In the genomic region with DNA sequence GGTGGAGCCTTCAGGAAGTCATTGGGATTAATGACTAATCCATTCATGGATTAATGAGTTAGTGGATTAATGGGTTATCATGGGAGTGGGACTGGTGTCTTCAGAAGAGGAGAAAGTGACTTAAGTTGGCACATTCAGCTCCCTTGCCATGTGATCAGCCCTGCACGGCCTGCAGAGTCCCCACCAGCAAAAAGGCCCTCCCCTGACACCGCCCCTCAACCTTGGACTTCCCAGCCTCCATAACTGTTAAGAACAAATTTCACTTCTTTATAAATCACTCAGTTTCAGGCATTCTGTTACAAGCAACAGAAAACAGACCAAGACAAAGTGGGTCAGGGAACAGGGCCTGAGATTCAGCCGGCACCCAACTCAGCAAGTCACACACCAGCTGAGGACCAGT, we compare ENCODE assay signal across 16 cellular contexts.
"Had no signal": no experiment of that assay in that cellular context is flagged by ENCODE, and none has a peak within 500 bp of the region (broad histone marks: within the 10 kb centered on the region; RNA-seq: fewer than 3 reads in every experiment).

No MANE protein-coding gene starts in this region.

- H3K27me3 Mint-ChIP-seq: activated naive CD8-positive, alpha-beta T cell treated with anti-CD3 and anti-CD28 coated beads for 36 hours had no signal

- DNase-seq: activated CD4-positive, alpha-beta T cell treated with anti-CD3 and anti-CD28 coated beads, Interleukin-2, amount 50 U/mL, for 1 hour; activated CD8-positive, alpha-beta memory T cell treated with anti-CD3 and anti-CD28 coated beads for 24 hours; activated naive CD8-positive, alpha-beta T cell treated with anti-CD3 and anti-CD28 coated beads for 36 hours; anterior cingulate cortex; mesenchymal stem cell; stimulated activated CD4-positive, alpha-beta T cell treated with anti-CD3 and anti-CD28 coated beads, Interleukin-2, amount 100 ng/mL, for 48 hours; stimulated activated naive CD4-positive, alpha-beta T cell had no signal

- H3K36me3 ChIP-seq: breast epithelium, tibial nerve, vagina had no signal

- H3K4me3 Mint-ChIP-seq: activated naive CD8-positive, alpha-beta T cell treated with anti-CD3 and anti-CD28 coated beads for 36 hours; activated T-helper 1 cell treated with anti-CD3 and anti-CD28 coated beads, Interleukin-12 subunit alpha, Interleukin-12 subunit beta, Interleukin-2, Interleukin-4 antibody, amounts not matched to agents 30 ng/mL and 10 ng/mL and 1 ng/mL, durations not matched to agents 14 hours and 24 hours and 36 hours; neural crest cell; T-helper 2 cell treated with Interferon-gamma antibody and Interleukin-4, amounts not matched to agents 5 μg/mL and 100 μg/mL, for 36 hours had no signal

- H3K27ac Mint-ChIP-seq: activated naive CD8-positive, alpha-beta T cell treated with anti-CD3 and anti-CD28 coated beads for 36 hours; activated T-helper 1 cell treated with anti-CD3 and anti-CD28 coated beads, Interleukin-12 subunit alpha, Interleukin-12 subunit beta, Interleukin-2, Interleukin-4 antibody, amounts not matched to agents 30 ng/mL and 10 ng/mL and 1 ng/mL, durations not matched to agents 14 hours and 24 hours and 36 hours; T-helper 2 cell treated with Interferon-gamma antibody and Interleukin-4, amounts not matched to agents 5 μg/mL and 100 μg/mL, for 36 hours had no signal

- H3K9me3 Mint-ChIP-seq: activated naive CD8-positive, alpha-beta T cell treated with anti-CD3 and anti-CD28 coated beads for 36 hours; activated T-helper 1 cell treated with anti-CD3 and anti-CD28 coated beads, Interleukin-12 subunit alpha, Interleukin-12 subunit beta, Interleukin-2, Interleukin-4 antibody, amounts not matched to agents 30 ng/mL and 10 ng/mL and 1 ng/mL, durations not matched to agents 14 hours and 24 hours and 36 hours; T-helper 2 cell treated with Interferon-gamma antibody and Interleukin-4, amounts not matched to agents 5 μg/mL and 100 μg/mL, for 36 hours had no signal

- H3K9me3 ChIP-seq: breast epithelium, tibial nerve, vagina had no signal

- H3K27me3 ChIP-seq: breast epithelium, tibial nerve, vagina had no signal

- FAIRE-seq: frontal cortex had no signal

- H3K4me3 ChIP-seq: breast epithelium, tibial nerve, vagina had no signal

- H3K27ac ChIP-seq: breast epithelium, epithelial cell of prostate, vagina had no signal

- ATAC-seq: activated CD4-positive, CD25-positive, alpha-beta regulatory T cell treated with anti-CD3 and anti-CD28 coated beads, Interleukin-2, amount 50 U/mL, for 24 hours had no signal

- H3K4me1 ChIP-seq: breast epithelium had no signal
